Comparison of ENCODE assay signal across 9 cellular contexts in genomic region chr12:119804011-119804641, GRCh38.
A peak's percentile ranks its signal among the peaks of the same experiment; 100 is the strongest.
DNase-seq lines count a peak whose midpoint lies in the region; ATAC-seq, FAIRE-seq and TF ChIP-seq lines count a peak whose summit lies in the region.
"Had no signal": no experiment of that assay in that cellular context is flagged by ENCODE, and none has a peak within 500 bp of the region (broad histone marks: within the 10 kb centered on the region; RNA-seq: fewer than 3 reads in every experiment).

No MANE protein-coding gene starts in this region.

- H3K4me2 ChIP-seq in DOHH2 (ENCODE audit: low read length) = no peak overlapping the region
- no peak overlapping the region for H3K4me2 ChIP-seq in MM.1S (ENCODE audit: low read depth, low read length)

- no peak for TF ChIP-seq POLR2A in GM18505 (IDR thresholded peaks at IDR 0.05; ENCODE audit: borderline replicate concordance, extremely low read depth, insufficient read depth, insufficient read length)

- intact Hi-C loops in MCF 10A (cut with micrococcal nuclease) = no loop called here

- no peak overlapping the region for H3K4me3 Mint-ChIP-seq in MCF 10A (ENCODE audit: unreplicated experiment)

- ATAC-seq in GM18505 (IDR thresholded peaks at IDR 0.05; ENCODE audit: unreplicated experiment) (no peak), HG02759 (IDR thresholded peaks at IDR 0.05; ENCODE audit: unreplicated experiment) (no peak)

- H3K27me3 ChIP-seq in DOHH2 (ENCODE audit: control insufficient read depth, low read length) = no peaks in the 10 kb centered on the region
- H3K27me3 ChIP-seq in small intestine (ENCODE audit: control insufficient read depth in 2 of 2, insufficient read depth in 2 of 2, low read length in 2 of 2) = no peaks in the 10 kb centered on the region
- H3K27me3 ChIP-seq in MM.1S (replicated peaks; ENCODE audit: insufficient read depth, low read length) = no peaks in the 10 kb centered on the region

- H3K4me3 ChIP-seq in DOHH2 (ENCODE audit: low read length) (no peak overlapping the region), small intestine (ENCODE audit: low read depth in 1 of 2, low read length in 2 of 2) (no peak overlapping the region), MM.1S (ENCODE audit: low read length) (no peak overlapping the region)

- H4K20me1 ChIP-seq in DOHH2 (ENCODE audit: control insufficient read depth, insufficient read depth, low read depth, low read length) (no peaks in the 10 kb centered on the region), MM.1S (ENCODE audit: insufficient read depth, low read length) (no peaks in the 10 kb centered on the region)

- no peaks in the 10 kb centered on the region for H3K27me3 Mint-ChIP-seq in MCF 10A (ENCODE audit: insufficient read depth, unreplicated experiment)
- H3K27me3 Mint-ChIP-seq: IgD-negative memory B cell had no signal

- no TSS peak for BruUV-seq in MCF 10A (replicated peaks; lab: Mats Ljungman, UMichigan)

- H3K9me3 Mint-ChIP-seq in MCF 10A (ENCODE audit: unreplicated experiment) = no peaks in the 10 kb centered on the region

- peaks cover 6% of the 10 kb centered on the region for H3K36me3 Mint-ChIP-seq in MCF 10A (ENCODE audit: insufficient read depth, unreplicated experiment)

- H3K9ac ChIP-seq in MM.1S (ENCODE audit: low read length) = no peak overlapping the region

- H2AFZ ChIP-seq in MM.1S (ENCODE audit: low read length) = no peak overlapping the region

- H3K9me2 ChIP-seq in DOHH2 (replicated peaks; ENCODE audit: control insufficient read depth, low read length) (no peaks in the 10 kb centered on the region), MM.1S (replicated peaks; ENCODE audit: insufficient read depth, low read length) (no peaks in the 10 kb centered on the region)

- no peaks in the 10 kb centered on the region for H3F3A ChIP-seq in DOHH2 (ENCODE audit: control insufficient read depth, insufficient read depth)
- no peaks in the 10 kb centered on the region for H3F3A ChIP-seq in MM.1S (ENCODE audit: insufficient read depth, low read length)

- H3K9me3 ChIP-seq in DOHH2 (ENCODE audit: control insufficient read depth, insufficient read depth, low read length) (no peaks in the 10 kb centered on the region), small intestine (ENCODE audit: control insufficient read depth, low read depth) (no peaks in the 10 kb centered on the region), MM.1S (replicated peaks; ENCODE audit: insufficient read depth, low read length) (no peaks in the 10 kb centered on the region)

- H3K4me1 ChIP-seq in DOHH2 (ENCODE audit: control insufficient read depth, low read length) (no peaks in the 10 kb centered on the region), small intestine (ENCODE audit: control insufficient read depth in 2 of 2, insufficient read depth in 1 of 2, low read depth in 1 of 2, low read length in 1 of 2) (no peaks in the 10 kb centered on the region), MM.1S (ENCODE audit: low read length) (no peaks in the 10 kb centered on the region)

- FAIRE-seq in small intestine (lab: Jason Lieb, UNC) = no peak

- H3K4me1 Mint-ChIP-seq in MCF 10A (ENCODE audit: insufficient read depth, unreplicated experiment) = peaks cover 13% of the 10 kb centered on the region

- DNase-seq in M059J (ENCODE audit: low read depth) (peak; percentile 56), MCF 10A (ENCODE audit: unreplicated experiment) (peak; percentile 76), iPS-NIHi7 (ENCODE audit: extremely low spot score) (peak; percentile 91), small intestine (peak; percentile 10), MM.1S (no peak)

- TF ChIP-seq CTCF in DOHH2 (IDR thresholded peaks at IDR 0.05; ENCODE audit: low read depth, low read length, poor library complexity, severe bottlenecking) (peak; percentile 37), MCF 10A (IDR thresholded peaks at IDR 0.05; ENCODE audit: unreplicated experiment) (peak; percentile 27), MM.1S (IDR thresholded peaks at IDR 0.05; ENCODE audit: low read length) (no peak)

- CTCF ChIA-PET in MCF 10A (lab: Yijun Ruan, JAX) = interaction anchor here (0.6 to 1.6 kb wide), 5 partner anchors 11 to 108 kb away, joined by 3 read pairs; no protein-coding TSS in a partner anchor

- peak overlapping the region; percentile 50 for H3K27ac Mint-ChIP-seq in MCF 10A (ENCODE audit: low read depth, unreplicated experiment)
- H3K27ac Mint-ChIP-seq: IgD-negative memory B cell had no signal

- H3K79me2 ChIP-seq in DOHH2 (ENCODE audit: control insufficient read depth, low read length) (peaks cover 2% of the 10 kb centered on the region; the same call in 1 of the 2 replicates), MM.1S (ENCODE audit: low read length) (no peaks in the 10 kb centered on the region)

- 57 to 80% (median 76%) methylated on average over 32 of the region's 32 CpGs for WGBS in small intestine, 3 donors

- H3K36me3 ChIP-seq in DOHH2 (ENCODE audit: control insufficient read depth, low read length) (peaks cover 58% of the 10 kb centered on the region), small intestine (ENCODE audit: control insufficient read depth in 2 of 2, insufficient read depth in 2 of 2, low read length in 2 of 2) (no peaks in the 10 kb centered on the region), MM.1S (replicated peaks; ENCODE audit: insufficient read depth, low read length) (no peaks in the 10 kb centered on the region)

- no peak overlapping the region for H3K27ac ChIP-seq in DOHH2 (ENCODE audit: low read depth, low read length)
- H3K27ac ChIP-seq in small intestine (ENCODE audit: low read depth in 1 of 2, low read length in 1 of 2) = no peak overlapping the region
- no peak overlapping the region for H3K27ac ChIP-seq in MM.1S (ENCODE audit: low read length)

- POLR2A ChIA-PET in MCF 10A (lab: Yijun Ruan, JAX) = interaction anchor here (1.0 to 1.8 kb wide), 2 partner anchors 12 to 24 kb away, joined by 3 to 5 read pairs; no protein-coding TSS in a partner anchor
